In the genomic region with DNA sequence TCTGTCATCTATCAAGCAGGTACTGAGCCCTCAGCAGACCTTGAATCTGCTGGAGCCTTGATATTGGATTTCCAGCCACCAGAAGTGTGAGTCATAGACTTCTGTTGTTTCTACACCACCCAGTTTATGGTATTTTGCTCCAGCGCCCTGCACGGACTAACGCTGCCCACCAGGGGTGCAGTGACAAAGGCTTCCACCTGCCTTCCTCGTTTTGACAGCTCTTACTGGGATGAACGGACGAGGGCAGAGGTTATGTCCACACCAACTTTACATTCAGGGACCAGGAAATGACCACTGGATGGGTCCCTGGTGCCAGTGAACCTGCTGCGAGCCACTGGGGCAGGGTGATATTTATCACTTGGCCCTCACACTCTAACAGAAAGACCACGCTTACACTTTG, we compare ENCODE assay signal across 1 cellular context.
TF ChIP-seq lines count a peak whose summit lies in the region.

No MANE protein-coding gene starts in this region.

TF ChIP-seq in HepG2, 621 proteins besides CTCF, POLR2A, EP300 and RAD21 (continued from another document and continues in another):
- TF ChIP-seq, protein P1, sequence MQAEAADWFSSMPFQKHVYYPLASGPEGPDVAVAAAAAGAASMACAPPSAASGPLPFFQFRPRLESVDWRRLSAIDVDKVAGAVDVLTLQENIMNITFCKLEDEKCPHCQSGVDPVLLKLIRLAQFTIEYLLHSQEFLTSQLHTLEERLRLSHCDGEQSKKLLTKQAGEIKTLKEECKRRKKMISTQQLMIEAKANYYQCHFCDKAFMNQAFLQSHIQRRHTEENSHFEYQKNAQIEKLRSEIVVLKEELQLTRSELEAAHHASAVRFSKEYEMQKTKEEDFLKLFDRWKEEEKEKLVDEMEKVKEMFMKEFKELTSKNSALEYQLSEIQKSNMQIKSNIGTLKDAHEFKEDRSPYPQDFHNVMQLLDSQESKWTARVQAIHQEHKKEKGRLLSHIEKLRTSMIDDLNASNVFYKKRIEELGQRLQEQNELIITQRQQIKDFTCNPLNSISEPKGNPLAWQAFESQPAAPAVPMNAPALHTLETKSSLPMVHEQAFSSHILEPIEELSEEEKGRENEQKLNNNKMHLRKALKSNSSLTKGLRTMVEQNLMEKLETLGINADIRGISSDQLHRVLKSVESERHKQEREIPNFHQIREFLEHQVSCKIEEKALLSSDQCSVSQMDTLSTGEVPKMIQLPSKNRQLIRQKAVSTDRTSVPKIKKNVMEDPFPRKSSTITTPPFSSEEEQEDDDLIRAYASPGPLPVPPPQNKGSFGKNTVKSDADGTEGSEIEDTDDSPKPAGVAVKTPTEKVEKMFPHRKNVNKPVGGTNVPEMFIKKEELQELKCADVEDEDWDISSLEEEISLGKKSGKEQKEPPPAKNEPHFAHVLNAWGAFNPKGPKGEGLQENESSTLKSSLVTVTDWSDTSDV (CRISPR knock-in tag; IDR thresholded peaks at IDR 0.05): no peak
- TF ChIP-seq GPN1 (CRISPR knock-in tag; IDR thresholded peaks at IDR 0.05; ENCODE audit: borderline replicate concordance) (no peak), ZFAT (CRISPR knock-in tag; conservative IDR thresholded peaks at IDR 0.05) (no peak), ZNF878 (CRISPR knock-in tag; IDR thresholded peaks at IDR 0.05) (peak; percentile 88), ZNF180 (CRISPR knock-in tag; IDR thresholded peaks at IDR 0.05; ENCODE audit: borderline replicate concordance, low read depth) (no peak), ZNF660 (CRISPR knock-in tag; IDR thresholded peaks at IDR 0.05; ENCODE audit: borderline replicate concordance, low read depth) (no peak), RXRB (CRISPR knock-in tag; IDR thresholded peaks at IDR 0.05; ENCODE audit: borderline replicate concordance) (peak; percentile 95), GATAD1 (CRISPR knock-in tag; IDR thresholded peaks at IDR 0.05) (peak; percentile 64), SNAI1 (CRISPR knock-in tag; IDR thresholded peaks at IDR 0.05; ENCODE audit: borderline replicate concordance) (no peak), AHR (CRISPR knock-in tag; IDR thresholded peaks at IDR 0.05) (peak; percentile 76; the same call in 1 of the 2 replicates), ZNF317 (CRISPR knock-in tag; IDR thresholded peaks at IDR 0.05) (no peak), CCAR2 (optimal IDR thresholded peaks at IDR 0.05; ENCODE audit: low read depth, low read length) (no peak), ZNF672 (CRISPR knock-in tag; IDR thresholded peaks at IDR 0.05) (no peak)
- TF ChIP-seq, protein P2, sequence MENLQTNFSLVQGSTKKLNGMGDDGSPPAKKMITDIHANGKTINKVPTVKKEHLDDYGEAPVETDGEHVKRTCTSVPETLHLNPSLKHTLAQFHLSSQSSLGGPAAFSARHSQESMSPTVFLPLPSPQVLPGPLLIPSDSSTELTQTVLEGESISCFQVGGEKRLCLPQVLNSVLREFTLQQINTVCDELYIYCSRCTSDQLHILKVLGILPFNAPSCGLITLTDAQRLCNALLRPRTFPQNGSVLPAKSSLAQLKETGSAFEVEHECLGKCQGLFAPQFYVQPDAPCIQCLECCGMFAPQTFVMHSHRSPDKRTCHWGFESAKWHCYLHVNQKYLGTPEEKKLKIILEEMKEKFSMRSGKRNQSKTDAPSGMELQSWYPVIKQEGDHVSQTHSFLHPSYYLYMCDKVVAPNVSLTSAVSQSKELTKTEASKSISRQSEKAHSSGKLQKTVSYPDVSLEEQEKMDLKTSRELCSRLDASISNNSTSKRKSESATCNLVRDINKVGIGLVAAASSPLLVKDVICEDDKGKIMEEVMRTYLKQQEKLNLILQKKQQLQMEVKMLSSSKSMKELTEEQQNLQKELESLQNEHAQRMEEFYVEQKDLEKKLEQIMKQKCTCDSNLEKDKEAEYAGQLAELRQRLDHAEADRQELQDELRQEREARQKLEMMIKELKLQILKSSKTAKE (CRISPR knock-in tag; IDR thresholded peaks at IDR 0.05; ENCODE audit: borderline replicate concordance): no peak
- TF ChIP-seq, protein P3, sequence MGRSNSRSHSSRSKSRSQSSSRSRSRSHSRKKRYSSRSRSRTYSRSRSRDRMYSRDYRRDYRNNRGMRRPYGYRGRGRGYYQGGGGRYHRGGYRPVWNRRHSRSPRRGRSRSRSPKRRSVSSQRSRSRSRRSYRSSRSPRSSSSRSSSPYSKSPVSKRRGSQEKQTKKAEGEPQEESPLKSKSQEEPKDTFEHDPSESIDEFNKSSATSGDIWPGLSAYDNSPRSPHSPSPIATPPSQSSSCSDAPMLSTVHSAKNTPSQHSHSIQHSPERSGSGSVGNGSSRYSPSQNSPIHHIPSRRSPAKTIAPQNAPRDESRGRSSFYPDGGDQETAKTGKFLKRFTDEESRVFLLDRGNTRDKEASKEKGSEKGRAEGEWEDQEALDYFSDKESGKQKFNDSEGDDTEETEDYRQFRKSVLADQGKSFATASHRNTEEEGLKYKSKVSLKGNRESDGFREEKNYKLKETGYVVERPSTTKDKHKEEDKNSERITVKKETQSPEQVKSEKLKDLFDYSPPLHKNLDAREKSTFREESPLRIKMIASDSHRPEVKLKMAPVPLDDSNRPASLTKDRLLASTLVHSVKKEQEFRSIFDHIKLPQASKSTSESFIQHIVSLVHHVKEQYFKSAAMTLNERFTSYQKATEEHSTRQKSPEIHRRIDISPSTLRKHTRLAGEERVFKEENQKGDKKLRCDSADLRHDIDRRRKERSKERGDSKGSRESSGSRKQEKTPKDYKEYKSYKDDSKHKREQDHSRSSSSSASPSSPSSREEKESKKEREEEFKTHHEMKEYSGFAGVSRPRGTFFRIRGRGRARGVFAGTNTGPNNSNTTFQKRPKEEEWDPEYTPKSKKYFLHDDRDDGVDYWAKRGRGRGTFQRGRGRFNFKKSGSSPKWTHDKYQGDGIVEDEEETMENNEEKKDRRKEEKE (IDR thresholded peaks at IDR 0.05): no peak
- TF ChIP-seq, protein P4, sequence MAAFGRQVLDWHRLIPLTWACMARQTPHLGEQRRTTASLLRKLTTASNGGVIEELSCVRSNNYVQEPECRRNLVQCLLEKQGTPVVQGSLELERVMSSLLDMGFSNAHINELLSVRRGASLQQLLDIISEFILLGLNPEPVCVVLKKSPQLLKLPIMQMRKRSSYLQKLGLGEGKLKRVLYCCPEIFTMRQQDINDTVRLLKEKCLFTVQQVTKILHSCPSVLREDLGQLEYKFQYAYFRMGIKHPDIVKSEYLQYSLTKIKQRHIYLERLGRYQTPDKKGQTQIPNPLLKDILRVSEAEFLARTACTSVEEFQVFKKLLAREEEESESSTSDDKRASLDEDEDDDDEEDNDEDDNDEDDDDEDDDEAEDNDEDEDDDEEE (CRISPR knock-in tag; IDR thresholded peaks at IDR 0.05): no peak
- TF ChIP-seq, protein P5, sequence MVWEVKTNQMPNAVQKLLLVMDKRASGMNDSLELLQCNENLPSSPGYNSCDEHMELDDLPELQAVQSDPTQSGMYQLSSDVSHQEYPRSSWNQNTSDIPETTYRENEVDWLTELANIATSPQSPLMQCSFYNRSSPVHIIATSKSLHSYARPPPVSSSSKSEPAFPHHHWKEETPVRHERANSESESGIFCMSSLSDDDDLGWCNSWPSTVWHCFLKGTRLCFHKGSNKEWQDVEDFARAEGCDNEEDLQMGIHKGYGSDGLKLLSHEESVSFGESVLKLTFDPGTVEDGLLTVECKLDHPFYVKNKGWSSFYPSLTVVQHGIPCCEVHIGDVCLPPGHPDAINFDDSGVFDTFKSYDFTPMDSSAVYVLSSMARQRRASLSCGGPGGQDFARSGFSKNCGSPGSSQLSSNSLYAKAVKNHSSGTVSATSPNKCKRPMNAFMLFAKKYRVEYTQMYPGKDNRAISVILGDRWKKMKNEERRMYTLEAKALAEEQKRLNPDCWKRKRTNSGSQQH (CRISPR knock-in tag; IDR thresholded peaks at IDR 0.05; ENCODE audit: low read depth): no peak
- TF ChIP-seq, protein P6, sequence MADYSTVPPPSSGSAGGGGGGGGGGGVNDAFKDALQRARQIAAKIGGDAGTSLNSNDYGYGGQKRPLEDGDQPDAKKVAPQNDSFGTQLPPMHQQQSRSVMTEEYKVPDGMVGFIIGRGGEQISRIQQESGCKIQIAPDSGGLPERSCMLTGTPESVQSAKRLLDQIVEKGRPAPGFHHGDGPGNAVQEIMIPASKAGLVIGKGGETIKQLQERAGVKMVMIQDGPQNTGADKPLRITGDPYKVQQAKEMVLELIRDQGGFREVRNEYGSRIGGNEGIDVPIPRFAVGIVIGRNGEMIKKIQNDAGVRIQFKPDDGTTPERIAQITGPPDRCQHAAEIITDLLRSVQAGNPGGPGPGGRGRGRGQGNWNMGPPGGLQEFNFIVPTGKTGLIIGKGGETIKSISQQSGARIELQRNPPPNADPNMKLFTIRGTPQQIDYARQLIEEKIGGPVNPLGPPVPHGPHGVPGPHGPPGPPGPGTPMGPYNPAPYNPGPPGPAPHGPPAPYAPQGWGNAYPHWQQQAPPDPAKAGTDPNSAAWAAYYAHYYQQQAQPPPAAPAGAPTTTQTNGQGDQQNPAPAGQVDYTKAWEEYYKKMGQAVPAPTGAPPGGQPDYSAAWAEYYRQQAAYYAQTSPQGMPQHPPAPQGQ (CRISPR knock-in tag; IDR thresholded peaks at IDR 0.05; ENCODE audit: borderline replicate concordance): no peak
- TF ChIP-seq, protein P7, sequence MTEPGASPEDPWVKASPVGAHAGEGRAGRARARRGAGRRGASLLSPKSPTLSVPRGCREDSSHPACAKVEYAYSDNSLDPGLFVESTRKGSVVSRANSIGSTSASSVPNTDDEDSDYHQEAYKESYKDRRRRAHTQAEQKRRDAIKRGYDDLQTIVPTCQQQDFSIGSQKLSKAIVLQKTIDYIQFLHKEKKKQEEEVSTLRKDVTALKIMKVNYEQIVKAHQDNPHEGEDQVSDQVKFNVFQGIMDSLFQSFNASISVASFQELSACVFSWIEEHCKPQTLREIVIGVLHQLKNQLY (CRISPR knock-in tag; IDR thresholded peaks at IDR 0.05): no peak
- TF ChIP-seq, protein P8, sequence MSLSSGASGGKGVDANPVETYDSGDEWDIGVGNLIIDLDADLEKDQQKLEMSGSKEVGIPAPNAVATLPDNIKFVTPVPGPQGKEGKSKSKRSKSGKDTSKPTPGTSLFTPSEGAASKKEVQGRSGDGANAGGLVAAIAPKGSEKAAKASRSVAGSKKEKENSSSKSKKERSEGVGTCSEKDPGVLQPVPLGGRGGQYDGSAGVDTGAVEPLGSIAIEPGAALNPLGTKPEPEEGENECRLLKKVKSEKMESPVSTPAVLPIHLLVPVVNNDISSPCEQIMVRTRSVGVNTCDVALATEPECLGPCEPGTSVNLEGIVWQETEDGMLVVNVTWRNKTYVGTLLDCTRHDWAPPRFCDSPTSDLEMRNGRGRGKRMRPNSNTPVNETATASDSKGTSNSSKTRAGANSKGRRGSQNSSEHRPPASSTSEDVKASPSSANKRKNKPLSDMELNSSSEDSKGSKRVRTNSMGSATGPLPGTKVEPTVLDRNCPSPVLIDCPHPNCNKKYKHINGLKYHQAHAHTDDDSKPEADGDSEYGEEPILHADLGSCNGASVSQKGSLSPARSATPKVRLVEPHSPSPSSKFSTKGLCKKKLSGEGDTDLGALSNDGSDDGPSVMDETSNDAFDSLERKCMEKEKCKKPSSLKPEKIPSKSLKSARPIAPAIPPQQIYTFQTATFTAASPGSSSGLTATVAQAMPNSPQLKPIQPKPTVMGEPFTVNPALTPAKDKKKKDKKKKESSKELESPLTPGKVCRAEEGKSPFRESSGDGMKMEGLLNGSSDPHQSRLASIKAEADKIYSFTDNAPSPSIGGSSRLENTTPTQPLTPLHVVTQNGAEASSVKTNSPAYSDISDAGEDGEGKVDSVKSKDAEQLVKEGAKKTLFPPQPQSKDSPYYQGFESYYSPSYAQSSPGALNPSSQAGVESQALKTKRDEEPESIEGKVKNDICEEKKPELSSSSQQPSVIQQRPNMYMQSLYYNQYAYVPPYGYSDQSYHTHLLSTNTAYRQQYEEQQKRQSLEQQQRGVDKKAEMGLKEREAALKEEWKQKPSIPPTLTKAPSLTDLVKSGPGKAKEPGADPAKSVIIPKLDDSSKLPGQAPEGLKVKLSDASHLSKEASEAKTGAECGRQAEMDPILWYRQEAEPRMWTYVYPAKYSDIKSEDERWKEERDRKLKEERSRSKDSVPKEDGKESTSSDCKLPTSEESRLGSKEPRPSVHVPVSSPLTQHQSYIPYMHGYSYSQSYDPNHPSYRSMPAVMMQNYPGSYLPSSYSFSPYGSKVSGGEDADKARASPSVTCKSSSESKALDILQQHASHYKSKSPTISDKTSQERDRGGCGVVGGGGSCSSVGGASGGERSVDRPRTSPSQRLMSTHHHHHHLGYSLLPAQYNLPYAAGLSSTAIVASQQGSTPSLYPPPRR (CRISPR knock-in tag; IDR thresholded peaks at IDR 0.05; ENCODE audit: borderline replicate concordance): peak; percentile 58; the same call in 1 of the 2 replicates
- TF ChIP-seq, protein P9, sequence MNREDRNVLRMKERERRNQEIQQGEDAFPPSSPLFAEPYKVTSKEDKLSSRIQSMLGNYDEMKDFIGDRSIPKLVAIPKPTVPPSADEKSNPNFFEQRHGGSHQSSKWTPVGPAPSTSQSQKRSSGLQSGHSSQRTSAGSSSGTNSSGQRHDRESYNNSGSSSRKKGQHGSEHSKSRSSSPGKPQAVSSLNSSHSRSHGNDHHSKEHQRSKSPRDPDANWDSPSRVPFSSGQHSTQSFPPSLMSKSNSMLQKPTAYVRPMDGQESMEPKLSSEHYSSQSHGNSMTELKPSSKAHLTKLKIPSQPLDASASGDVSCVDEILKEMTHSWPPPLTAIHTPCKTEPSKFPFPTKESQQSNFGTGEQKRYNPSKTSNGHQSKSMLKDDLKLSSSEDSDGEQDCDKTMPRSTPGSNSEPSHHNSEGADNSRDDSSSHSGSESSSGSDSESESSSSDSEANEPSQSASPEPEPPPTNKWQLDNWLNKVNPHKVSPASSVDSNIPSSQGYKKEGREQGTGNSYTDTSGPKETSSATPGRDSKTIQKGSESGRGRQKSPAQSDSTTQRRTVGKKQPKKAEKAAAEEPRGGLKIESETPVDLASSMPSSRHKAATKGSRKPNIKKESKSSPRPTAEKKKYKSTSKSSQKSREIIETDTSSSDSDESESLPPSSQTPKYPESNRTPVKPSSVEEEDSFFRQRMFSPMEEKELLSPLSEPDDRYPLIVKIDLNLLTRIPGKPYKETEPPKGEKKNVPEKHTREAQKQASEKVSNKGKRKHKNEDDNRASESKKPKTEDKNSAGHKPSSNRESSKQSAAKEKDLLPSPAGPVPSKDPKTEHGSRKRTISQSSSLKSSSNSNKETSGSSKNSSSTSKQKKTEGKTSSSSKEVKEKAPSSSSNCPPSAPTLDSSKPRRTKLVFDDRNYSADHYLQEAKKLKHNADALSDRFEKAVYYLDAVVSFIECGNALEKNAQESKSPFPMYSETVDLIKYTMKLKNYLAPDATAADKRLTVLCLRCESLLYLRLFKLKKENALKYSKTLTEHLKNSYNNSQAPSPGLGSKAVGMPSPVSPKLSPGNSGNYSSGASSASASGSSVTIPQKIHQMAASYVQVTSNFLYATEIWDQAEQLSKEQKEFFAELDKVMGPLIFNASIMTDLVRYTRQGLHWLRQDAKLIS (CRISPR knock-in tag; IDR thresholded peaks at IDR 0.05): no peak
- TF ChIP-seq, protein P10, sequence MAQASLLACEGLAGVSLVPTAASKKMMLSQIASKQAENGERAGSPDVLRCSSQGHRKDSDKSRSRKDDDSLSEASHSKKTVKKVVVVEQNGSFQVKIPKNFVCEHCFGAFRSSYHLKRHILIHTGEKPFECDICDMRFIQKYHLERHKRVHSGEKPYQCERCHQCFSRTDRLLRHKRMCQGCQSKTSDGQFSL (CRISPR knock-in tag; IDR thresholded peaks at IDR 0.05): peak; percentile 52; the same call in 1 of the 2 replicates
